ENCODE assay signal across 8 cellular contexts in genomic region chr12:124910561-124911478, GRCh38. TPM values are rescaled to one million over a fixed set of nuclear protein-coding genes. Genes with fewer than 3 reads are reported as not detected.
DNase-seq lines count a peak whose midpoint lies in the region; ATAC-seq and TF ChIP-seq lines count a peak whose summit lies in the region.

No MANE protein-coding gene starts in this region.

- peaks cover 5% of the 10 kb centered on the region for H3K27me3 Mint-ChIP-seq in nephron (ENCODE audit: low read depth)

- no peaks in the 10 kb centered on the region for H3K9me3 ChIP-seq in BE2C

- H3K27me3 ChIP-seq in BE2C, result no peaks in the 10 kb centered on the region

- TF ChIP-seq CTCF in BE2C (IDR thresholded peaks at IDR 0.05; ENCODE audit: low read depth, low read length) (no peak), LNCaP clone FGC (IDR thresholded peaks at IDR 0.05; ENCODE audit: control insufficient read depth, extremely low read depth, insufficient read depth) (no peak), nephron (IDR thresholded peaks at IDR 0.05; ENCODE audit: unreplicated experiment in 3 of 3) (no peak), GM10266 (IDR thresholded peaks at IDR 0.05; ENCODE audit: control insufficient read depth, insufficient read depth, low read depth, missing control alignments) (no peak)

- H3K36me3 ChIP-seq in BE2C, result peaks cover 20% of the 10 kb centered on the region

- peaks cover 60% of the 10 kb centered on the region for H3K4me1 Mint-ChIP-seq in nephron

- H3K36me3 Mint-ChIP-seq in nephron (ENCODE audit: low read depth), result peaks cover 47% of the 10 kb centered on the region

- peak overlapping the region; percentile 62 to 71 (median 65) for H3K4me3 Mint-ChIP-seq in nephron

- H3K4me3 ChIP-seq in BE2C (ENCODE audit: low read depth, low read length) (0 out of 2 replicates have a peak overlapping the region, but pooled peaks have one; percentile 9), LNCaP clone FGC (ENCODE audit: low read depth, low read length) (peak overlapping the region; percentile 25)

- no peak for DNase-seq in BE2C
- no peak for DNase-seq in LNCaP clone FGC (ENCODE audit: low read depth)
- peak; percentile 35 for DNase-seq in dedifferentiated amniotic fluid mesenchymal stem cell (ENCODE audit: extremely low spot score)
- no peak for DNase-seq in germinal center (ENCODE audit: low spot score)
- DNase-seq in GM10266 (ENCODE audit: extremely low spot score), result no peak

- peak overlapping the region in 2 of 3 experiments; percentile 41 to 54 for H3K27ac Mint-ChIP-seq in nephron

- ATAC-seq in GM18498 (IDR thresholded peaks at IDR 0.05; ENCODE audit: unreplicated experiment), result no peak
- no peak for ATAC-seq in GM19324 (IDR thresholded peaks at IDR 0.05; ENCODE audit: low FRiP score, unreplicated experiment)

- H3K9me3 Mint-ChIP-seq in nephron, result peaks cover 2% of the 10 kb centered on the region

- H3K4me1 ChIP-seq in BE2C, result peaks cover 5% of the 10 kb centered on the region

RNA-seq across cellular contexts. Expression of gene UBC, which starts 3.6 kb away (rescaled TPM):
- 1,839 TPM for polyA plus RNA-seq in BE2C (2012; ENCODE audit: insufficient read depth, insufficient read length, low read depth)

RNA-seq across cellular contexts. Expression of gene SCARB1, which starts 47.2 kb away (rescaled TPM):
- polyA plus RNA-seq in BE2C (2012; ENCODE audit: insufficient read depth, insufficient read length, low read depth), result 107 TPM
